In the genomic region with DNA sequence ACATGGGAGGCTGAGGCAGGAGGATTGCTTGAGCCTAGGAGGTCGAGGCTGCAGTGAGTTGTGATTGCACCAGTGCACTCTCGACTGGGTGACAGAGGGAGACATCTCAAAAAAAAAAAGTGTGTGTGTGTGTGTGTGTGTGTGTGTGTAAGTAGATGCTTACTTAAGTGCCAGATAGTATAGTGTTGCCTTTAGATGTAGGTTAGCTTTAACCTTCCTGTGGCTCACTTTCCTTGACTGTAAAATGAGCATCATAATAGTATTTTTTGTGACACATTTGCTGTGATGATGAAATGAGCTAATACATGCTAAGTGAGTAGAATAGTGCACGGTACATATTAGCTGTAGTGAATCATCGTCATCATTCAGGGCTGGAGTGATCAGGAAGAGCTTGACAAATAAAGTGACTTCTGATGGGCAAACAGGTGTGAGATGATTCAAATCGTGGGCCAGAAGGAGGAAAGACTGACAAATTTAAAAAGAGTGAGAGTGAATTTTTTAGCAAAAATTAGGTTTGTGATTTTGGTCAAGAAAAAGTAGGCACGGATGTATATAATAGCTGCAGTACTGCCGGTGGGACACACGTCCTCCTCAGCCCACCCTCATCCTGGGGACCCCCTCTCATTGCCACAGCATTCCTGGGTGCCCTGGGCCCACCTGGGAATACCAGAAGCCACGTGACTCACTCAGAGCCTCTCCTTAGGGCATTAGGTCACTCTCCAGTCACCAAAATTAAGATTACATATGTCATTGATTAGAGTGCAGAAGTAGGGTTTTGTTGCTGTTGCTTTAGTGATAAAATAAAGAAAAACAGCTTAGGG, we compare ENCODE assay signal across 12 cellular contexts. TPM values are rescaled to one million over a fixed set of nuclear protein-coding genes. Genes with fewer than 3 reads are reported as not detected.
DNase-seq lines count a peak whose midpoint lies in the region; ATAC-seq and TF ChIP-seq lines count a peak whose summit lies in the region.
"Had no signal": no experiment of that assay in that cellular context is flagged by ENCODE, and none has a peak within 500 bp of the region (broad histone marks: within the 10 kb centered on the region; RNA-seq: fewer than 3 reads in every experiment).

No MANE protein-coding gene starts in this region.

- H3K27ac ChIP-seq in OCI-LY3 (ENCODE audit: low read length) = peak overlapping the region; percentile 76
- H3K27ac ChIP-seq: tibial artery had no signal

- H3K79me2 ChIP-seq in OCI-LY3 (ENCODE audit: low read length) = peaks cover 95% of the 10 kb centered on the region

- no peak for TF ChIP-seq CTCF in OCI-LY3 (IDR thresholded peaks at IDR 0.05; ENCODE audit: low read depth, low read length)
- no peak for TF ChIP-seq CTCF in glutamatergic neuron (IDR thresholded peaks at IDR 0.05; ENCODE audit: partially characterized antibody, unreplicated experiment)

- peaks cover 97% of the 10 kb centered on the region for H3K4me1 Mint-ChIP-seq in central memory CD8-positive, alpha-beta T cell
- peaks cover 100% of the 10 kb centered on the region for H3K4me1 Mint-ChIP-seq in stimulated activated effector memory CD8-positive, alpha-beta T cell treated with anti-CD3 and anti-CD28 coated beads, Interleukin-12 subunit alpha, Interleukin-12 subunit beta, amount 100 ng/mL, for 72 hours
- peaks cover 7% of the 10 kb centered on the region for H3K4me1 Mint-ChIP-seq in glutamatergic neuron (ENCODE audit: low read depth, unreplicated experiment)

- H3K36me3 ChIP-seq in OCI-LY3 (replicated peaks; ENCODE audit: low read depth, low read length) = peaks cover 36% of the 10 kb centered on the region
- H3K36me3 ChIP-seq: tibial artery had no signal

- H3K27ac Mint-ChIP-seq in central memory CD8-positive, alpha-beta T cell (ENCODE audit: low read depth) = peak overlapping the region; percentile 100
- peak overlapping the region; percentile 99 for H3K27ac Mint-ChIP-seq in stimulated activated effector memory CD8-positive, alpha-beta T cell treated with anti-CD3 and anti-CD28 coated beads, Interleukin-12 subunit alpha, Interleukin-12 subunit beta, amount 100 ng/mL, for 72 hours
- no peak overlapping the region for H3K27ac Mint-ChIP-seq in glutamatergic neuron (ENCODE audit: unreplicated experiment)

- peak; percentile 15 for ATAC-seq in central memory CD8-positive, alpha-beta T cell (replicated peaks; ENCODE audit: extremely low read depth, poor library complexity, severe bottlenecking)
- ATAC-seq in stimulated activated effector memory CD8-positive, alpha-beta T cell treated with anti-CD3 and anti-CD28 coated beads, Interleukin-12 subunit alpha, Interleukin-12 subunit beta, amount 100 ng/mL, for 72 hours = peak; percentile 78
- no peak for ATAC-seq in HG03196 (IDR thresholded peaks at IDR 0.05; ENCODE audit: unreplicated experiment)

- H3K4me2 ChIP-seq in OCI-LY3 (ENCODE audit: low read length) = peak overlapping the region; percentile 66

- no peak overlapping the region for H3K4me3 ChIP-seq in OCI-LY3 (ENCODE audit: low read length)
- H3K4me3 ChIP-seq: tibial artery had no signal

- DNase-seq in activated CD4-positive, alpha-beta T cell treated with anti-CD3 and anti-CD28 coated beads for 4 hours = peak; percentile 51 to 58
- DNase-seq in activated CD4-positive, alpha-beta T cell treated with anti-CD3 and anti-CD28 coated beads, Interleukin-2, amount 50 U/mL, for 1 hour = no peak
- no peak for DNase-seq in central memory CD8-positive, alpha-beta T cell (ENCODE audit: low spot score in 2 of 2)
- no peak for DNase-seq in stimulated activated effector memory CD8-positive, alpha-beta T cell treated with anti-CD3 and anti-CD28 coated beads, Interleukin-12 subunit alpha, Interleukin-12 subunit beta, amount 100 ng/mL, for 72 hours (ENCODE audit: low spot score in 2 of 2)
- DNase-seq in glutamatergic neuron (no peak), DMS114 treated with DMSO at 0.1 percent for 48 hours (lab: John Stamatoyannopoulos, UW; ENCODE audit: unreplicated experiment) (no peak)
- DNase-seq: anterior cingulate cortex, NCI-H1048, OCI-M1, tibial artery had no signal

- no peaks in the 10 kb centered on the region for H3K9me3 ChIP-seq in OCI-LY3 (ENCODE audit: insufficient read depth, low read length)
- H3K9me3 ChIP-seq: tibial artery had no signal

- H3K9ac ChIP-seq in OCI-LY3 (ENCODE audit: low read length) = peak overlapping the region; percentile 11; the same call in 1 of the 2 replicates

- peaks cover 55% of the 10 kb centered on the region for H3K36me3 Mint-ChIP-seq in central memory CD8-positive, alpha-beta T cell (ENCODE audit: insufficient read depth)
- H3K36me3 Mint-ChIP-seq in stimulated activated effector memory CD8-positive, alpha-beta T cell treated with anti-CD3 and anti-CD28 coated beads, Interleukin-12 subunit alpha, Interleukin-12 subunit beta, amount 100 ng/mL, for 72 hours = peaks cover 98% of the 10 kb centered on the region
- H3K36me3 Mint-ChIP-seq in glutamatergic neuron (ENCODE audit: unreplicated experiment) = no peaks in the 10 kb centered on the region

- peaks cover 82% of the 10 kb centered on the region for H3K4me1 ChIP-seq in OCI-LY3 (ENCODE audit: low read length)

- H3K4me3 Mint-ChIP-seq in central memory CD8-positive, alpha-beta T cell = peak overlapping the region; percentile 80
- peak overlapping the region; percentile 76 for H3K4me3 Mint-ChIP-seq in stimulated activated effector memory CD8-positive, alpha-beta T cell treated with anti-CD3 and anti-CD28 coated beads, Interleukin-12 subunit alpha, Interleukin-12 subunit beta, amount 100 ng/mL, for 72 hours
- H3K4me3 Mint-ChIP-seq in glutamatergic neuron (ENCODE audit: unreplicated experiment) = no peak overlapping the region

- no peak overlapping the region for H2AFZ ChIP-seq in OCI-LY3 (ENCODE audit: low read depth, low read length)

- H3K27me3 ChIP-seq in OCI-LY3 (ENCODE audit: low read depth, low read length) = no peaks in the 10 kb centered on the region
- H3K27me3 ChIP-seq: tibial artery had no signal

- H3K9me3 Mint-ChIP-seq in central memory CD8-positive, alpha-beta T cell = no peaks in the 10 kb centered on the region
- no peaks in the 10 kb centered on the region for H3K9me3 Mint-ChIP-seq in stimulated activated effector memory CD8-positive, alpha-beta T cell treated with anti-CD3 and anti-CD28 coated beads, Interleukin-12 subunit alpha, Interleukin-12 subunit beta, amount 100 ng/mL, for 72 hours
- peaks cover 1% of the 10 kb centered on the region for H3K9me3 Mint-ChIP-seq in glutamatergic neuron (ENCODE audit: unreplicated experiment)

- H3K27me3 Mint-ChIP-seq in central memory CD8-positive, alpha-beta T cell = no peaks in the 10 kb centered on the region
- no peaks in the 10 kb centered on the region for H3K27me3 Mint-ChIP-seq in glutamatergic neuron (ENCODE audit: unreplicated experiment)

- H4K20me1 ChIP-seq in OCI-LY3 (ENCODE audit: insufficient read depth, low read length) = peaks cover 92% of the 10 kb centered on the region

RNA-seq across cellular contexts. Expression of gene EIF2D, which starts 33.9 kb away (rescaled TPM):
- 19.5 TPM for total RNA-seq in glutamatergic neuron (ENCODE audit: unreplicated experiment)

RNA-seq across cellular contexts. Expression of gene DYRK3, which starts 57.0 kb away (rescaled TPM):
- total RNA-seq in glutamatergic neuron (ENCODE audit: unreplicated experiment) = 1.3 TPM

Comparison
In these comparisons a context has a peak if more than half of its experiments do, and no peak if none do; other contexts are left out.
1. DNase-seq: peak in activated CD4-positive, alpha-beta T cell treated with anti-CD3 and anti-CD28 coated beads for 4 hours (2 of 2); none in activated CD4-positive, alpha-beta T cell treated with anti-CD3 and anti-CD28 coated beads, Interleukin-2, amount 50 U/mL, for 1 hour (single experiment), central memory CD8-positive, alpha-beta T cell (0 of 2), stimulated activated effector memory CD8-positive, alpha-beta T cell treated with anti-CD3 and anti-CD28 coated beads, Interleukin-12 subunit alpha, Interleukin-12 subunit beta, amount 100 ng/mL, for 72 hours (0 of 2), glutamatergic neuron (single experiment) and DMS114 treated with DMSO at 0.1 percent for 48 hours (single experiment).